Comparison of ENCODE assay signal across 17 cellular contexts in the genomic region with DNA sequence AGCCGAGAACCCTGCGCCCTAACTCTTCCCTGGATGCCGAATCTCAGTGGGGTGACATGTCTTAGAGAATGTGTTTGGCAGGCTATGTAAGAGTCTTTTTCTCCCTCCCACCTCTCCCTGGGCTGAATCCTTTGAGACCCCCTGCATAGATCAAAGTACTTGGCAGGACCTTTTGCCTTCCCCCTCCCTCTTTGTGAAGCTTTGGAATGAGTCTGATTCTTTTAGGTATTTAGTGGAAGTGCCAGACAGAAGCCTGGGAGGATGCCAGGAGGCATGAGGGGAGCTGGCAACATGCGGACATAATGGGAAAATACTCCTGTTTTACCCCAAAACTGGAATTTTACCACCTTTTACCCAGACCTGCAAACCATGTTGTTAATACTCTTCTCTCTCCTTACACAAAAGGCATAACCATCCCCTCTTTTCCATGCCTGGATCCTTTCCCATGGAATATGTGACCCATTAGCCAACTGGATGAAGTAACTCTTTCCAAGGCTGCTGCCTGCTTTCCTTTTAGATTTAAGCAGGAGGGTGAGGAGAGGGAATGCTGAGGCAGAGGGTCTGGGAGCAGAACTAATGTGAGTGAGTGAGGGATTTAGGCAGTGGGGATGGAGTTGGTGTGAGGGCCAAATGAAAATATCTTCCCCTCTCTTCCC. TPM values are rescaled to one million over a fixed set of nuclear protein-coding genes. Genes with fewer than 3 reads are reported as not detected.
DNase-seq lines count a peak whose midpoint lies in the region; ATAC-seq and TF ChIP-seq lines count a peak whose summit lies in the region.
"Had no signal": no experiment of that assay in that cellular context is flagged by ENCODE, and none has a peak within 500 bp of the region (broad histone marks: within the 10 kb centered on the region; RNA-seq: fewer than 3 reads in every experiment).

No MANE protein-coding gene starts in this region.

- H3K27ac ChIP-seq in IMR-90 (ENCODE audit: insufficient read depth, low read length) (no peak overlapping the region), esophagus muscularis mucosa (replicated peaks in 1 of 4) (peak overlapping the region; percentile 50 to 64 (median 56)), left lung (peak overlapping the region in 1 of 2 donors; percentile 56), thyroid gland (no peak overlapping the region)
- H3K27ac ChIP-seq: BLaER1 treated with 17β-estradiol and CSF1 and Interleukin-3, amounts not matched to agents 10 nM and 100 nM; neutrophil had no signal

- no peak overlapping the region for H4K5ac ChIP-seq in IMR-90 (ENCODE audit: low read depth, low read length)

- H2AFZ ChIP-seq in IMR-90 (replicated peaks; ENCODE audit: low read length, poor library complexity) = no peak overlapping the region

- BruUV-seq in IMR-90 (replicated peaks; lab: Mats Ljungman, UMichigan) = no TSS peak

- no peak overlapping the region for H3K18ac ChIP-seq in IMR-90 (ENCODE audit: low read depth, low read length)

- H3K79me1 ChIP-seq in IMR-90 (ENCODE audit: low read depth in 1 of 2, low read length in 2 of 2) = no peaks in the 10 kb centered on the region

- no peak overlapping the region for H2AK5ac ChIP-seq in IMR-90 (ENCODE audit: low read depth, low read length)

- no peak overlapping the region for H2AK9ac ChIP-seq in IMR-90 (replicated peaks; ENCODE audit: low read depth, low read length, poor library complexity)

- no peak for TF ChIP-seq EP300 in esophagus muscularis mucosa (IDR thresholded peaks at IDR 0.05)

- peaks cover 2% of the 10 kb centered on the region; the same call in 1 of the 2 replicates for H3K4me1 ChIP-seq in IMR-90 (ENCODE audit: control insufficient read depth, insufficient read depth, low read length)
- peaks cover 16 to 25% (median 20%) of the 10 kb centered on the region in 4 donors for H3K4me1 ChIP-seq in esophagus muscularis mucosa
- peaks cover 0 to 7% of the 10 kb centered on the region in 2 donors for H3K4me1 ChIP-seq in left lung
- peaks cover 0 to 5% of the 10 kb centered on the region in 2 donors for H3K4me1 ChIP-seq in thyroid gland

- no peaks in the 10 kb centered on the region for H3K9me1 ChIP-seq in IMR-90 (ENCODE audit: insufficient read depth, low read length)

- H3K14ac ChIP-seq in IMR-90 (replicated peaks; ENCODE audit: low read depth, low read length) = no peak overlapping the region

- no peak overlapping the region for H3K23ac ChIP-seq in IMR-90 (ENCODE audit: low read depth, low read length)

- no peak overlapping the region for H2BK120ac ChIP-seq in IMR-90 (ENCODE audit: low read depth, low read length)

- H3K4me2 ChIP-seq in IMR-90 (ENCODE audit: low read depth, low read length) = no peak overlapping the region
- H3K4me2 ChIP-seq: BLaER1 treated with 17β-estradiol and CSF1 and Interleukin-3, amounts not matched to agents 10 nM and 100 nM had no signal

- POLR2A ChIA-PET in IMR-90 (lab: Charles Lee; ENCODE audit: unreplicated experiment) = no interaction called here

- no peak for TF ChIP-seq CTCF in IMR-90 (conservative IDR thresholded peaks at IDR 0.05; ENCODE audit: low read depth, low read length)
- TF ChIP-seq CTCF in esophagus muscularis mucosa (IDR thresholded peaks at IDR 0.05) = no peak
- TF ChIP-seq CTCF in left lung (IDR thresholded peaks at IDR 0.05) = no peak
- no peak for TF ChIP-seq CTCF in thyroid gland (IDR thresholded peaks at IDR 0.05)

- intact Hi-C loops in IMR-90 (cut with micrococcal nuclease) (loop anchor here (5.0 kb wide), 1 partner anchor 465 kb away; no protein-coding TSS in a partner anchor), esophagus muscularis mucosa (cut with DNase I) (loop anchor here (10.0 kb wide), 1 partner anchor 652 kb away; no protein-coding TSS in a partner anchor), left lung (cut with DNase I) (no loop called here), thyroid gland (cut with DNase I) (no loop called here)

- no peak overlapping the region for H4K8ac ChIP-seq in IMR-90 (ENCODE audit: low read depth in 2 of 2, low read length in 2 of 2)

- H2BK15ac ChIP-seq in IMR-90 (ENCODE audit: low read depth, low read length) = no peak overlapping the region

- no peaks in the 10 kb centered on the region for H4K20me1 ChIP-seq in IMR-90 (ENCODE audit: insufficient read depth, low read length)
- H4K20me1 ChIP-seq: BLaER1 treated with 17β-estradiol and CSF1 and Interleukin-3, amounts not matched to agents 10 nM and 100 nM had no signal

- H3K27me3 ChIP-seq in IMR-90 (ENCODE audit: control insufficient read depth, insufficient read depth, low read length) = no peaks in the 10 kb centered on the region
- no peaks in the 10 kb centered on the region for H3K27me3 ChIP-seq in esophagus muscularis mucosa
- H3K27me3 ChIP-seq in left lung = no peaks in the 10 kb centered on the region
- H3K27me3 ChIP-seq in thyroid gland = no peaks in the 10 kb centered on the region
- H3K27me3 ChIP-seq: BLaER1 treated with 17β-estradiol and CSF1 and Interleukin-3, amounts not matched to agents 10 nM and 100 nM; neutrophil had no signal

- no peak overlapping the region for H2BK5ac ChIP-seq in IMR-90 (ENCODE audit: low read depth, low read length, poor library complexity, severe bottlenecking)

- H3K9ac ChIP-seq in IMR-90 (ENCODE audit: low read depth, low read length) = no peak overlapping the region
- H3K9ac ChIP-seq: BLaER1 treated with 17β-estradiol and CSF1 and Interleukin-3, amounts not matched to agents 10 nM and 100 nM had no signal

- WGBS in IMR-90 (ENCODE audit: extremely low coverage in 2 of 2, insufficient read length in 1 of 2), 2 experiments = no CpG with 5 or more reads among the region's 4 CpGs
- 44% methylated on average over 4 of the region's 4 CpGs for WGBS in esophagus muscularis mucosa
- WGBS in thyroid gland, 2 donors = 80 to 90% methylated on average over 4 of the region's 4 CpGs

- H3K4ac ChIP-seq in IMR-90 (ENCODE audit: low read depth, low read length) = no peak overlapping the region

- ATAC-seq in IMR-90 (ENCODE audit: low read depth) = no peak
- peak; percentile 41 for ATAC-seq in left lung
- ATAC-seq in HG03469 (IDR thresholded peaks at IDR 0.05; ENCODE audit: unreplicated experiment) = no peak

- TF ChIP-seq POLR2A in IMR-90 (IDR thresholded peaks at IDR 0.05; ENCODE audit: low read depth, low read length) (no peak), esophagus muscularis mucosa (IDR thresholded peaks at IDR 0.05; ENCODE audit: low read depth) (no peak), thyroid gland (IDR thresholded peaks at IDR 0.05) (no peak)

- in situ Hi-C loops in IMR-90 (cut with MboI; ENCODE audit: low sequenced_read_pairs) = loop anchor here (25.0 kb wide), 2 partner anchors 660 to 935 kb away; no protein-coding TSS in a partner anchor

- peaks cover 9% of the 10 kb centered on the region for H3K36me3 ChIP-seq in IMR-90 (ENCODE audit: control insufficient read depth, insufficient read depth, low read length)
- peaks cover 0 to 47% (median 24%) of the 10 kb centered on the region in 4 donors for H3K36me3 ChIP-seq in esophagus muscularis mucosa
- H3K36me3 ChIP-seq in left lung = peaks cover 0 to 45% of the 10 kb centered on the region in 2 donors
- H3K36me3 ChIP-seq in thyroid gland = peaks cover 0 to 11% of the 10 kb centered on the region in 2 donors
- H3K36me3 ChIP-seq: neutrophil had no signal

- peak; percentile 18 for DNase-seq in IMR-90
- no peak for DNase-seq in esophagus muscularis mucosa (ENCODE audit: extremely low spot score)
- no peak for DNase-seq in left lung
- peak; percentile 11 to 24 for DNase-seq in thyroid gland
- no peak for DNase-seq in effector CD4-positive, alpha-beta T cell
- no peak for DNase-seq in NCI-H146 (lab: John Stamatoyannopoulos, UW)
- DNase-seq: activated CD8-positive, alpha-beta memory T cell treated with anti-CD3 and anti-CD28 coated beads, Interleukin-2, amount 50 U/mL, for 4 hours; activated naive CD4-positive, alpha-beta T cell treated with anti-CD3 and anti-CD28 coated beads, Interleukin-2, amount 10 ng/mL, durations not matched to agents 7 days and 5 days; DMS79; mammary epithelial cell; NCI-H1417 treated with DMSO at 0.1 percent for 48 hours; NCI-H510A treated with DMSO at 0.1 percent for 48 hours; stimulated activated CD4-positive, alpha-beta T cell treated with anti-CD3 and anti-CD28 coated beads, Interleukin-12 subunit alpha, Interleukin-12 subunit beta, amount 100 ng/mL, for 4 hours; trophoblast cell had no signal

- no peak overlapping the region for H3K56ac ChIP-seq in IMR-90 (ENCODE audit: extremely low read depth, insufficient read depth, low read length)

- H3K9me3 ChIP-seq in IMR-90 (ENCODE audit: control insufficient read depth, insufficient read depth, low read length) (no peaks in the 10 kb centered on the region), esophagus muscularis mucosa (no peaks in the 10 kb centered on the region), left lung (no peaks in the 10 kb centered on the region), thyroid gland (no peaks in the 10 kb centered on the region)
- H3K9me3 ChIP-seq: neutrophil had no signal

- dilution Hi-C loops in IMR-90 (cut with HindIII; ENCODE audit: low sequenced_read_pairs, unreplicated experiment) = no loop called here

- H2BK20ac ChIP-seq in IMR-90 (ENCODE audit: low read depth, low read length) = no peak overlapping the region

- H4K91ac ChIP-seq in IMR-90 (ENCODE audit: insufficient read depth, low read depth, low read length) = no peak overlapping the region

- no peak for TF ChIP-seq RAD21 in IMR-90 (IDR thresholded peaks at IDR 0.05; ENCODE audit: low read length)

- H3K4me3 ChIP-seq in IMR-90 (ENCODE audit: insufficient read depth, low read depth, low read length) = no peak overlapping the region
- no peak overlapping the region for H3K4me3 ChIP-seq in esophagus muscularis mucosa
- no peak overlapping the region for H3K4me3 ChIP-seq in left lung
- H3K4me3 ChIP-seq in thyroid gland (replicated peaks in 1 of 3) = no peak overlapping the region
- H3K4me3 ChIP-seq: BLaER1 treated with 17β-estradiol and CSF1 and Interleukin-3, amounts not matched to agents 10 nM and 100 nM had no signal

- CTCF ChIA-PET in IMR-90 (lab: Yijun Ruan, JAX) = interaction anchor here (0.7 kb wide), 1 partner anchor 9 kb away, joined by 3 read pairs; no protein-coding TSS in a partner anchor

TF ChIP-seq in IMR-90, 13 proteins besides CTCF, POLR2A, EP300 and RAD21 (continues in another document):
- TF ChIP-seq BHLHE40 (IDR thresholded peaks at IDR 0.05; ENCODE audit: low read depth, low read length) (no peak), NFE2L2 (IDR thresholded peaks at IDR 0.05; ENCODE audit: low read depth, low read length) (no peak)

RNA-seq across cellular contexts. Expression of a gene that starts 41.7 kb away (rescaled TPM):
- total RNA-seq in IMR-90 (2012; rRNA removed) (15.0 and 16.7 TPM in 2 replicates), esophagus muscularis mucosa (10 to 100 TPM; 16.9 to 26.6 (median 21.2) TPM), left lung (10 to 100 TPM; 30.8 to 33.7 TPM), thyroid gland (10 to 100 TPM; 31.8 to 65.1 (median 35.7) TPM)
- polyA plus RNA-seq in IMR-90 (2012; rRNA removed) = 9.3 and 11.9 TPM in 2 replicates
- 3.6 and 22.1 TPM in 2 replicates for polyA plus RNA-seq in IMR-90 (2012; cell fraction: cytosol; rRNA removed)
- 6.4 and 15.6 TPM in 2 replicates for polyA plus RNA-seq in IMR-90 (2012; cell fraction: nucleus; rRNA removed; ENCODE audit: low replicate concordance)

RNA-seq across cellular contexts. Expression of a gene that starts 42.1 kb away (rescaled TPM):
- 0.90 and 1.9 TPM in 2 replicates for total RNA-seq in IMR-90 (2012; rRNA removed)
- polyA plus RNA-seq in IMR-90 (2012; rRNA removed) = 15.0 and 15.4 TPM in 2 replicates
- polyA plus RNA-seq in IMR-90 (2012; cell fraction: cytosol; rRNA removed) = 14.6 and 16.0 TPM in 2 replicates
- polyA plus RNA-seq in IMR-90 (2012; cell fraction: nucleus; rRNA removed; ENCODE audit: low replicate concordance) = 2.7 and 6.5 TPM in 2 replicates
- total RNA-seq in esophagus muscularis mucosa = 1 to 10 TPM; 6.0 to 7.5 (median 6.9) TPM
- 10 to 100 TPM; 29.1 to 44.5 TPM for total RNA-seq in left lung
- total RNA-seq in thyroid gland = 10 to 100 TPM; 12.1 to 17.3 (median 15.0) TPM

Comparison
In these comparisons a context has a peak if more than half of its experiments do, and no peak if none do; other contexts are left out.
1. DNase-seq: peak in IMR-90 (single experiment) and thyroid gland (2 of 2); none in esophagus muscularis mucosa (single experiment), left lung (0 of 2), effector CD4-positive, alpha-beta T cell (single experiment) and NCI-H146 (single experiment).
2. H3K27ac ChIP-seq: peak in esophagus muscularis mucosa (4 of 4); none in IMR-90 (single experiment) and thyroid gland (0 of 3).
3. intact Hi-C loops: an anchor here in IMR-90 (5.0 kb wide) and esophagus muscularis mucosa (10.0 kb wide); none called in left lung and thyroid gland.